Comparison of ENCODE assay signal across 1 cellular context in the genomic region with DNA sequence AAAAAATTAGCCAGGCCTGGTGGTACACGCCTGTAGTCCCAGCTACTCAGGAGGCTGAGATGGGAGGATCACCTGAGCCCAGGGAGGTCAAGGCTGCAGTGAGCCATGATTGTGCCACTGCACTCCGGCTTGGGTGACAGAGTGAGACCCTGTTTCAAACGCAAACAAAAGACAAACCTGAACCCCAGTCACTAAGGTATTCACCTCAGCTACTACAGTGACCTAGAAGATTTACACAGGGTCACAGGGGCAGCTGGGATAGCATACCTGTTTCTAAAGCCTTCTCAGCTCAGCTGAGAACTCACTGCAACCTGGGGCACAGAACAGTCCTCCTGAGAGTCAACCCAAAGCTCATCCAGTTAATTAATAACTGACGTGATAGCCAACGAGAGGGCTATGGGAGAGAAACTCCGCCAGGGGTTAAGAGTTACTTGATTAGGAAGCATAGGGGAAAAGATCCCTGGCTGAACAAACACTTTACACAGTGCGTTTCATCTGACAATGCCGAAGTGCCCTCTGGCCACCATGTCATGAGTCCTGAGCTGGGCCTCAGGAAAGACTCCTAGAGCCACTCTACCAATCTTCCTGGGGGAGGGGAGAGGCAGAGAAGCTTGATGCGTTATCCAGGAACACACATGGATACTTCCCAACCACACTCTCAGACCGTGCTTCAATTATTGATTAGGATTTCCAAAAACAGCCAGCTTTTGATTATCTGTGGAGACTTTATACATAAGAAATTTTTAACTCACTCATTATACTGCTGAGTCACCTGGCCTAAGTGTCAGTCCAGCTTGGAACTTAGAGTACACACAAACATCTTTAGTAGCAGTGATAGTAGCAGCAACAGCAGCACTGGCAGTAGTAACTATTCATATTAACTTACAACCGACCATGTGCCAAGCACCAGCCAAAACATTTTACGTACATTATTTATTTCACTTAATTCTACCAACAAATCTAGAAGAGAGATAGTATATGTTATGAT.
TF ChIP-seq lines count a peak whose summit lies in the region.

No MANE protein-coding gene starts in this region.

TF ChIP-seq in HepG2, 621 proteins besides CTCF, POLR2A, EP300 and RAD21 (continued from another document and continues in another):
- TF ChIP-seq THYN1 (CRISPR knock-in tag; IDR thresholded peaks at IDR 0.05; ENCODE audit: borderline replicate concordance, low read depth) (no peak), NFYB (CRISPR knock-in tag; IDR thresholded peaks at IDR 0.05) (peak; percentile 26; the same call in 1 of the 2 replicates), HNRNPK (IDR thresholded peaks at IDR 0.05; ENCODE audit: low read depth, low read length, poor library complexity, severe bottlenecking) (no peak), MED13 (CRISPR knock-in tag; IDR thresholded peaks at IDR 0.05) (peak; percentile 28; the same call in 1 of the 2 replicates), SP4 (CRISPR knock-in tag; IDR thresholded peaks at IDR 0.05) (no peak; the same call in 1 of the 2 replicates), ZNF350 (CRISPR knock-in tag; IDR thresholded peaks at IDR 0.05; ENCODE audit: borderline replicate concordance, low read depth) (peak; percentile 78), CREB1 (IDR thresholded peaks at IDR 0.05) (0 out of 2 replicates have a peak, but pooled peaks have one; percentile 2), CREB1 (CRISPR knock-in tag; IDR thresholded peaks at IDR 0.05) (peak; percentile 85), PRMT3 (CRISPR knock-in tag; IDR thresholded peaks at IDR 0.05; ENCODE audit: borderline replicate concordance, low read depth) (no peak), KMT2B (CRISPR knock-in tag; IDR thresholded peaks at IDR 0.05) (peak; percentile 52), PAX8 (CRISPR knock-in tag; IDR thresholded peaks at IDR 0.05; ENCODE audit: borderline replicate concordance) (no peak), SRF (IDR thresholded peaks at IDR 0.05; ENCODE audit: low read depth, low read length) (no peak), ZSCAN30 (CRISPR knock-in tag; IDR thresholded peaks at IDR 0.05) (no peak), ZSCAN21 (CRISPR knock-in tag; IDR thresholded peaks at IDR 0.05; ENCODE audit: borderline replicate concordance) (no peak), ZNF761 (CRISPR knock-in tag; conservative IDR thresholded peaks at IDR 0.05) (no peak), ZBTB3 (CRISPR knock-in tag; IDR thresholded peaks at IDR 0.05; ENCODE audit: borderline replicate concordance, low read depth) (peak; percentile 86; the same call in 1 of the 2 replicates), ZNF317 (CRISPR knock-in tag; IDR thresholded peaks at IDR 0.05) (peak; percentile 16; the same call in 1 of the 2 replicates), ZNF263 (CRISPR knock-in tag; IDR thresholded peaks at IDR 0.05) (peak; percentile 75), SYNCRIP (IDR thresholded peaks at IDR 0.05; ENCODE audit: insufficient read depth, low read depth, low read length) (no peak), SP2 (CRISPR knock-in tag; IDR thresholded peaks at IDR 0.05) (no peak), ZNF44 (CRISPR knock-in tag; IDR thresholded peaks at IDR 0.05) (no peak), SOX13 (IDR thresholded peaks at IDR 0.05) (no peak), SOX13 (CRISPR knock-in tag; conservative IDR thresholded peaks at IDR 0.05 in 1 of 2, IDR thresholded peaks at IDR 0.05 in 1 of 2) (peak in 1 of 2 experiments; percentile 83; a peak in 2 of 4 replicates), ZNF225 (CRISPR knock-in tag; IDR thresholded peaks at IDR 0.05) (no peak), PAWR (CRISPR knock-in tag; IDR thresholded peaks at IDR 0.05; ENCODE audit: borderline replicate concordance) (no peak), ZFP36L2 (CRISPR knock-in tag; IDR thresholded peaks at IDR 0.05) (no peak), TAF1 (CRISPR knock-in tag; IDR thresholded peaks at IDR 0.05) (no peak), ZNF138 (CRISPR knock-in tag; IDR thresholded peaks at IDR 0.05; ENCODE audit: low read depth) (no peak), ZNF292 (CRISPR knock-in tag; IDR thresholded peaks at IDR 0.05; ENCODE audit: borderline replicate concordance, low read depth) (peak; percentile 84; the same call in 1 of the 2 replicates), ZNF746 (CRISPR knock-in tag; IDR thresholded peaks at IDR 0.05) (peak; percentile 72; the same call in 1 of the 2 replicates), ZNF619 (CRISPR knock-in tag; IDR thresholded peaks at IDR 0.05) (no peak), ZBTB42 (CRISPR knock-in tag; IDR thresholded peaks at IDR 0.05) (no peak), PHF20 (CRISPR knock-in tag; IDR thresholded peaks at IDR 0.05) (no peak; the same call in 1 of the 2 replicates), ZNF678 (CRISPR knock-in tag; IDR thresholded peaks at IDR 0.05) (no peak), AKAP8 (CRISPR knock-in tag; IDR thresholded peaks at IDR 0.05) (peak; percentile 66; the same call in 1 of the 2 replicates), ZNF431 (CRISPR knock-in tag; IDR thresholded peaks at IDR 0.05; ENCODE audit: borderline replicate concordance, low read depth) (no peak; the same call in 1 of the 2 replicates), ZNF567 (CRISPR knock-in tag; IDR thresholded peaks at IDR 0.05; ENCODE audit: borderline replicate concordance) (no peak), GATAD2A (CRISPR knock-in tag; IDR thresholded peaks at IDR 0.05) (peak; percentile 88)
- TF ChIP-seq, protein P1, sequence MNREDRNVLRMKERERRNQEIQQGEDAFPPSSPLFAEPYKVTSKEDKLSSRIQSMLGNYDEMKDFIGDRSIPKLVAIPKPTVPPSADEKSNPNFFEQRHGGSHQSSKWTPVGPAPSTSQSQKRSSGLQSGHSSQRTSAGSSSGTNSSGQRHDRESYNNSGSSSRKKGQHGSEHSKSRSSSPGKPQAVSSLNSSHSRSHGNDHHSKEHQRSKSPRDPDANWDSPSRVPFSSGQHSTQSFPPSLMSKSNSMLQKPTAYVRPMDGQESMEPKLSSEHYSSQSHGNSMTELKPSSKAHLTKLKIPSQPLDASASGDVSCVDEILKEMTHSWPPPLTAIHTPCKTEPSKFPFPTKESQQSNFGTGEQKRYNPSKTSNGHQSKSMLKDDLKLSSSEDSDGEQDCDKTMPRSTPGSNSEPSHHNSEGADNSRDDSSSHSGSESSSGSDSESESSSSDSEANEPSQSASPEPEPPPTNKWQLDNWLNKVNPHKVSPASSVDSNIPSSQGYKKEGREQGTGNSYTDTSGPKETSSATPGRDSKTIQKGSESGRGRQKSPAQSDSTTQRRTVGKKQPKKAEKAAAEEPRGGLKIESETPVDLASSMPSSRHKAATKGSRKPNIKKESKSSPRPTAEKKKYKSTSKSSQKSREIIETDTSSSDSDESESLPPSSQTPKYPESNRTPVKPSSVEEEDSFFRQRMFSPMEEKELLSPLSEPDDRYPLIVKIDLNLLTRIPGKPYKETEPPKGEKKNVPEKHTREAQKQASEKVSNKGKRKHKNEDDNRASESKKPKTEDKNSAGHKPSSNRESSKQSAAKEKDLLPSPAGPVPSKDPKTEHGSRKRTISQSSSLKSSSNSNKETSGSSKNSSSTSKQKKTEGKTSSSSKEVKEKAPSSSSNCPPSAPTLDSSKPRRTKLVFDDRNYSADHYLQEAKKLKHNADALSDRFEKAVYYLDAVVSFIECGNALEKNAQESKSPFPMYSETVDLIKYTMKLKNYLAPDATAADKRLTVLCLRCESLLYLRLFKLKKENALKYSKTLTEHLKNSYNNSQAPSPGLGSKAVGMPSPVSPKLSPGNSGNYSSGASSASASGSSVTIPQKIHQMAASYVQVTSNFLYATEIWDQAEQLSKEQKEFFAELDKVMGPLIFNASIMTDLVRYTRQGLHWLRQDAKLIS (CRISPR knock-in tag; IDR thresholded peaks at IDR 0.05), result no peak
- TF ChIP-seq, protein P2, sequence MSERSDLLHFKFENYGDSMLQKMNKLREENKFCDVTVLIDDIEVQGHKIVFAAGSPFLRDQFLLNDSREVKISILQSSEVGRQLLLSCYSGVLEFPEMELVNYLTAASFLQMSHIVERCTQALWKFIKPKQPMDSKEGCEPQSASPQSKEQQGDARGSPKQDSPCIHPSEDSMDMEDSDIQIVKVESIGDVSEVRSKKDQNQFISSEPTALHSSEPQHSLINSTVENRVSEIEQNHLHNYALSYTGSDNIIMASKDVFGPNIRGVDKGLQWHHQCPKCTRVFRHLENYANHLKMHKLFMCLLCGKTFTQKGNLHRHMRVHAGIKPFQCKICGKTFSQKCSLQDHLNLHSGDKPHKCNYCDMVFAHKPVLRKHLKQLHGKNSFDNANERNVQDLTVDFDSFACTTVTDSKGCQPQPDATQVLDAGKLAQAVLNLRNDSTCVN (CRISPR knock-in tag; IDR thresholded peaks at IDR 0.05; ENCODE audit: borderline replicate concordance), result peak; percentile 31; the same call in 1 of the 2 replicates
- TF ChIP-seq, protein P3, sequence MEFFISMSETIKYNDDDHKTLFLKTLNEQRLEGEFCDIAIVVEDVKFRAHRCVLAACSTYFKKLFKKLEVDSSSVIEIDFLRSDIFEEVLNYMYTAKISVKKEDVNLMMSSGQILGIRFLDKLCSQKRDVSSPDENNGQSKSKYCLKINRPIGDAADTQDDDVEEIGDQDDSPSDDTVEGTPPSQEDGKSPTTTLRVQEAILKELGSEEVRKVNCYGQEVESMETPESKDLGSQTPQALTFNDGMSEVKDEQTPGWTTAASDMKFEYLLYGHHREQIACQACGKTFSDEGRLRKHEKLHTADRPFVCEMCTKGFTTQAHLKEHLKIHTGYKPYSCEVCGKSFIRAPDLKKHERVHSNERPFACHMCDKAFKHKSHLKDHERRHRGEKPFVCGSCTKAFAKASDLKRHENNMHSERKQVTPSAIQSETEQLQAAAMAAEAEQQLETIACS (CRISPR knock-in tag; IDR thresholded peaks at IDR 0.05), result no peak
- TF ChIP-seq, protein P4, sequence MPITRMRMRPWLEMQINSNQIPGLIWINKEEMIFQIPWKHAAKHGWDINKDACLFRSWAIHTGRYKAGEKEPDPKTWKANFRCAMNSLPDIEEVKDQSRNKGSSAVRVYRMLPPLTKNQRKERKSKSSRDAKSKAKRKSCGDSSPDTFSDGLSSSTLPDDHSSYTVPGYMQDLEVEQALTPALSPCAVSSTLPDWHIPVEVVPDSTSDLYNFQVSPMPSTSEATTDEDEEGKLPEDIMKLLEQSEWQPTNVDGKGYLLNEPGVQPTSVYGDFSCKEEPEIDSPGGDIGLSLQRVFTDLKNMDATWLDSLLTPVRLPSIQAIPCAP (CRISPR knock-in tag; IDR thresholded peaks at IDR 0.05; ENCODE audit: low read depth), result no peak
- TF ChIP-seq, protein P5, sequence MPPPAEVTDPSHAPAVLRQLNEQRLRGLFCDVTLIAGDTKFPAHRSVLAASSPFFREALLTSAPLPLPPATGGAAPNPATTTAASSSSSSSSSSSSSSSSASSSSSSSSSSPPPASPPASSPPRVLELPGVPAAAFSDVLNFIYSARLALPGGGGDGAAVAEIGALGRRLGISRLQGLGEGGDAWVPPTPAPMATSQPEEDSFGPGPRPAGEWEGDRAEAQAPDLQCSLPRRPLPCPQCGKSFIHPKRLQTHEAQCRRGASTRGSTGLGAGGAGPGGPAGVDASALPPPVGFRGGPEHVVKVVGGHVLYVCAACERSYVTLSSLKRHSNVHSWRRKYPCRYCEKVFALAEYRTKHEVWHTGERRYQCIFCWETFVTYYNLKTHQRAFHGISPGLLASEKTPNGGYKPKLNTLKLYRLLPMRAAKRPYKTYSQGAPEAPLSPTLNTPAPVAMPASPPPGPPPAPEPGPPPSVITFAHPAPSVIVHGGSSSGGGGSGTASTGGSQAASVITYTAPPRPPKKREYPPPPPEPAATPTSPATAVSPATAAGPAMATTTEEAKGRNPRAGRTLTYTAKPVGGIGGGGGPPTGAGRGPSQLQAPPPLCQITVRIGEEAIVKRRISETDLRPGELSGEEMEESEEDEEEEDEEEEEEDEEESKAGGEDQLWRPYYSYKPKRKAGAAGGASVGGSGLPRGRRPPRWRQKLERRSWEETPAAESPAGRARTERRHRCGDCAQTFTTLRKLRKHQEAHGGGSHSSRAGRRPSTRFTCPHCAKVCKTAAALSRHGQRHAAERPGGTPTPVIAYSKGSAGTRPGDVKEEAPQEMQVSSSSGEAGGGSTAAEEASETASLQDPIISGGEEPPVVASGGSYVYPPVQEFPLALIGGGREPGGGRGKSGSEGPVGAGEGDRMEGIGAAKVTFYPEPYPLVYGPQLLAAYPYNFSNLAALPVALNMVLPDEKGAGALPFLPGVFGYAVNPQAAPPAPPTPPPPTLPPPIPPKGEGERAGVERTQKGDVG (CRISPR knock-in tag; IDR thresholded peaks at IDR 0.05; ENCODE audit: borderline replicate concordance), result peak; percentile 84; the same call in 1 of the 2 replicates
- TF ChIP-seq, protein P6, sequence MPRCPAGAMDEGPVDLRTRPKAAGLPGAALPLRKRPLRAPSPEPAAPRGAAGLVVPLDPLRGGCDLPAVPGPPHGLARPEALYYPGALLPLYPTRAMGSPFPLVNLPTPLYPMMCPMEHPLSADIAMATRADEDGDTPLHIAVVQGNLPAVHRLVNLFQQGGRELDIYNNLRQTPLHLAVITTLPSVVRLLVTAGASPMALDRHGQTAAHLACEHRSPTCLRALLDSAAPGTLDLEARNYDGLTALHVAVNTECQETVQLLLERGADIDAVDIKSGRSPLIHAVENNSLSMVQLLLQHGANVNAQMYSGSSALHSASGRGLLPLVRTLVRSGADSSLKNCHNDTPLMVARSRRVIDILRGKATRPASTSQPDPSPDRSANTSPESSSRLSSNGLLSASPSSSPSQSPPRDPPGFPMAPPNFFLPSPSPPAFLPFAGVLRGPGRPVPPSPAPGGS (CRISPR knock-in tag; IDR thresholded peaks at IDR 0.05), result 0 out of 2 replicates have a peak, but pooled peaks have one; percentile 60
- TF ChIP-seq, protein P7, sequence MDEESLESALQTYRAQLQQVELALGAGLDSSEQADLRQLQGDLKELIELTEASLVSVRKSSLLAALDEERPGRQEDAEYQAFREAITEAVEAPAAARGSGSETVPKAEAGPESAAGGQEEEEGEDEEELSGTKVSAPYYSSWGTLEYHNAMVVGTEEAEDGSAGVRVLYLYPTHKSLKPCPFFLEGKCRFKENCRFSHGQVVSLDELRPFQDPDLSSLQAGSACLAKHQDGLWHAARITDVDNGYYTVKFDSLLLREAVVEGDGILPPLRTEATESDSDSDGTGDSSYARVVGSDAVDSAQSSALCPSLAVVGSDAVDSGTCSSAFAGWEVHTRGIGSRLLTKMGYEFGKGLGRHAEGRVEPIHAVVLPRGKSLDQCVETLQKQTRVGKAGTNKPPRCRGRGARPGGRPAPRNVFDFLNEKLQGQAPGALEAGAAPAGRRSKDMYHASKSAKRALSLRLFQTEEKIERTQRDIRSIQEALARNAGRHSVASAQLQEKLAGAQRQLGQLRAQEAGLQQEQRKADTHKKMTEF (CRISPR knock-in tag; IDR thresholded peaks at IDR 0.05), result peak; percentile 66
- TF ChIP-seq, protein P8, sequence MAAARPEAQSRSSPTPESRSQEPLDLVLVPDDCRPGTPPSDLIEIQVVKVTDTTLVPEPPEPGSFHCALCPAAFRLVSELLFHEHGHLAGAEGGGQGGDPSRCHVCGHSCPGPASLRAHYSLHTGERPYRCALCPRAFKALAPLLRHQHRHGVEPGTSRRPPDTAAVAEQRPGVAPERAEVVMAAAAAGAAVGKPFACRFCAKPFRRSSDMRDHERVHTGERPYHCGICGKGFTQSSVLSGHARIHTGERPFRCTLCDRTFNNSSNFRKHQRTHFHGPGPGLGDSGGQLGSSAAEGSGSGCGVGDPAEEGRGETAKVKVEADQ (CRISPR knock-in tag; IDR thresholded peaks at IDR 0.05; ENCODE audit: borderline replicate concordance), result 0 out of 2 replicates have a peak, but pooled peaks have one; percentile 28
- TF ChIP-seq, protein P9, sequence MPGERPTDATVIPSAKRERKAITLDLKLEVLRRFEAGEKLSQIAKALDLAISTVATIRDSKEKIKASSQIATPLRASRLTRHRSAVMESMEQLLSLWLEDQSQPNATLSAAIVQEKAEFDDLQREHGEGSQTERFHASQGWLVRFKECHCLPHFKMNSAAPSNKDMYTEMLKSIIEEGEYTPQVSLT (CRISPR knock-in tag; IDR thresholded peaks at IDR 0.05; ENCODE audit: borderline replicate concordance, low read depth), result no peak
